In the genomic region with DNA sequence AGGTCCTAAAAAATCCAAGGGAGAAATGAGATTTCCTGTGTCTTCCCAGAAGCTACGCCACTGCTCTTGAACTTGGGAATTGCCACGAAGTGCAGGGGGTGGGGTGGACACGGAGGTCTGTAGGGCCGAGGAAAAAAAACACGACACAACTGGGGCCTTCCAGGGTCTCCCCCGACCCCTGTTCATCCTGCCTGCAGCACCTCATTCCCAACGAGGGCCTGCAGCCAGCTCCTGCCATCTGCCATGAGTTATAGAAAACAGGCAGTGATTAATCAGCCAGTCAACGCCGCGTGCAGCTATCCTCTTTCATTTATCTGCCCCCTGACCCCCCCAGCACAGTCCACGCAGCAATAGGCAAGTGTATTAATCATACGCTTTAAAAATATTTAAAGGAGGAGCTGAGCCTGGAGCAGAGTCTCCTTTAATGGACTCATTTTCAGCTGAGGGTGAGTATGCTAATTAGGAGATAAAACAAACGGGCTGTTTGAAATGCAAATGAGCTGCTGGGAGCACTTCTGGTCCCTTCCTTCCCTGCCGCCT, we compare ENCODE assay signal across 8 cellular contexts.
A peak's percentile ranks its signal among the peaks of the same experiment; 100 is the strongest.
DNase-seq lines count a peak whose midpoint lies in the region; ATAC-seq and TF ChIP-seq lines count a peak whose summit lies in the region.

No MANE protein-coding gene starts in this region.

- peak overlapping the region; percentile 61 for H3K4me3 Mint-ChIP-seq in nephron progenitor cell

- H3K9me3 Mint-ChIP-seq in nephron progenitor cell, result no peaks in the 10 kb centered on the region

- H2AFZ ChIP-seq in OCI-LY7 (ENCODE audit: low read length), result no peak overlapping the region

- intact Hi-C loops in OCI-LY7 (cut with micrococcal nuclease; ENCODE audit: unreplicated experiment), result loop anchor here (10.0 kb wide), 1 partner anchor 120 kb away; no protein-coding TSS in a partner anchor

- H3K4me1 ChIP-seq in OCI-LY7 (ENCODE audit: insufficient read depth, low read length, poor library complexity, severe bottlenecking), result no peaks in the 10 kb centered on the region

- H3K9me2 ChIP-seq in OCI-LY7 (ENCODE audit: insufficient read depth, low read length), result no peaks in the 10 kb centered on the region

- TF ChIP-seq CTCF in OCI-LY7 (conservative IDR thresholded peaks at IDR 0.05; ENCODE audit: low read length) (no peak), choroid plexus epithelial cell (conservative IDR thresholded peaks at IDR 0.05; ENCODE audit: low read depth, low read length) (no peak), nephron progenitor cell (IDR thresholded peaks at IDR 0.05) (no peak)

- H3K36me3 ChIP-seq in OCI-LY7 (ENCODE audit: insufficient read depth, low read length), result no peaks in the 10 kb centered on the region

- H3K4me3 ChIP-seq in OCI-LY7 (ENCODE audit: low read depth, low read length, poor library complexity, severe bottlenecking), result no peak overlapping the region
- no peak overlapping the region for H3K4me3 ChIP-seq in choroid plexus epithelial cell (ENCODE audit: low read depth, low read length)

- no peaks in the 10 kb centered on the region for H4K20me1 ChIP-seq in OCI-LY7 (ENCODE audit: insufficient read depth, low read length)

- CTCF ChIA-PET in OCI-LY7 (lab: Charles Lee; ENCODE audit: unreplicated experiment), result interaction anchor here (0.6 to 0.7 kb wide), 2 partner anchors 304 to 626 kb away, joined by 3 read pairs; no protein-coding TSS in a partner anchor

- H3K27ac ChIP-seq in OCI-LY7 (ENCODE audit: low read depth, low read length, poor library complexity, severe bottlenecking), result no peak overlapping the region

- peaks cover 9% of the 10 kb centered on the region for H3K4me1 Mint-ChIP-seq in nephron progenitor cell

- peak overlapping the region; percentile 4; the same call in 1 of the 2 replicates for H3K4me2 ChIP-seq in OCI-LY7 (ENCODE audit: low read length)

- H3K27me3 Mint-ChIP-seq in nephron progenitor cell (ENCODE audit: low read depth, poor library complexity), result peaks cover 16% of the 10 kb centered on the region

- no peak overlapping the region for H3K27ac Mint-ChIP-seq in nephron progenitor cell

- no peaks in the 10 kb centered on the region for H3K9me3 ChIP-seq in OCI-LY7 (ENCODE audit: low read length)

- ATAC-seq in HG03442 (IDR thresholded peaks at IDR 0.05; ENCODE audit: unreplicated experiment) (peak; percentile 36), HG02870 (IDR thresholded peaks at IDR 0.05; ENCODE audit: unreplicated experiment) (no peak)

- no peaks in the 10 kb centered on the region for H3K36me3 Mint-ChIP-seq in nephron progenitor cell (ENCODE audit: low read depth)

- H3K79me2 ChIP-seq in OCI-LY7 (ENCODE audit: insufficient read depth, low read depth, low read length), result no peaks in the 10 kb centered on the region

- DNase-seq in EL (peak; percentile 99), OCI-LY7 (ENCODE audit: low spot score) (peak; percentile 26), choroid plexus epithelial cell (ENCODE audit: low read depth) (peak; percentile 93), nephron progenitor cell (peak; percentile 60), middle frontal gyrus (ENCODE audit: extremely low spot score, low spot score) (no peak), mucosa of gallbladder (ENCODE audit: low spot score) (no peak)

- POLR2A ChIA-PET in OCI-LY7 (lab: Charles Lee), result interaction anchor here (0.6 to 0.9 kb wide), 7 partner anchors 10 to 719 kb away, joined by 3 to 8 read pairs (median 3); no protein-coding TSS in a partner anchor

- BruUV-seq in OCI-LY7 (replicated peaks; lab: Mats Ljungman, UMichigan), result no TSS peak

Comparison
In these comparisons a context has a peak if more than half of its experiments do, and no peak if none do; other contexts are left out.
1. DNase-seq: peak in EL (single experiment), OCI-LY7 (single experiment), choroid plexus epithelial cell (single experiment) and nephron progenitor cell (single experiment); none in middle frontal gyrus (single experiment) and mucosa of gallbladder (single experiment).